ENCODE assay signal across 7 cellular contexts in the genomic region with DNA sequence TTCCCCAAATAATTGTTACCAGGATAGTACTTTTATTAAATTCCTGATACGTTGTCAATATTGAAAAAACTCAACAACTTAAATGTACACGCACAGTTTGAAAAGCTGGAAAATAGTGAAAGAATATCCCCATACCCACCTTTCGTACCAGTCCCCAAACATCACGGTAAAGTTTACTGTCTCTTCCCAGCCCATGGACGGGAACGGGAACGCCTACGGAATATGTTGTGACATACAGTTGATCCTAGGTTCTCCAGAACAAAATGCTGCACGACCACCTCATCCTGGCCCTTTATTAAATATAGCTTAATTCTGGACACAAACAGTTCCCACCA. TPM values are rescaled to one million over a fixed set of nuclear protein-coding genes. Genes with fewer than 3 reads are reported as not detected.
A peak's percentile ranks its signal among the peaks of the same experiment; 100 is the strongest.
DNase-seq lines count a peak whose midpoint lies in the region; ATAC-seq and TF ChIP-seq lines count a peak whose summit lies in the region.

No MANE protein-coding gene starts in this region.

- H3K36me3 ChIP-seq in SK-N-MC (ENCODE audit: insufficient read depth, low read length) (peaks cover 22% of the 10 kb centered on the region), psoas muscle (ENCODE audit: insufficient read depth in 1 of 2, low read depth in 1 of 2) (peaks cover 1 to 25% of the 10 kb centered on the region in 2 donors)

- TF ChIP-seq CTCF in foreskin keratinocyte (conservative IDR thresholded peaks at IDR 0.05), result no peak
- no peak for TF ChIP-seq CTCF in psoas muscle (IDR thresholded peaks at IDR 0.05)

- WGBS in psoas muscle, 3 donors, result 3 to 4% (median 3%) methylated on average over 9 of the region's 9 CpGs

- H3K4me3 ChIP-seq in SK-N-MC, result peak overlapping the region; percentile 89
- peak overlapping the region; percentile 66 for H3K4me3 ChIP-seq in psoas muscle

- peaks cover 17% of the 10 kb centered on the region for H3K4me1 ChIP-seq in foreskin keratinocyte
- peaks cover 16% of the 10 kb centered on the region for H3K4me1 ChIP-seq in psoas muscle

- ATAC-seq in foreskin keratinocyte (peak; percentile 28), psoas muscle (peak in 3 of 4 donors; percentile 17 to 26 (median 19)), HG03097 (IDR thresholded peaks at IDR 0.05; ENCODE audit: low FRiP score, unreplicated experiment) (no peak)

- intact Hi-C loops in psoas muscle (cut with DNase I), result loop anchor here in 1 of 2 donors (2.0 kb wide), 1 partner anchor 15 kb away; no protein-coding TSS in a partner anchor

- H3K27me3 ChIP-seq in foreskin keratinocyte (no peaks in the 10 kb centered on the region), psoas muscle (ENCODE audit: insufficient read depth in 3 of 3, low read length in 2 of 3) (no peaks in the 10 kb centered on the region)

- no peak overlapping the region for H3K27ac ChIP-seq in SK-N-MC
- peak overlapping the region; percentile 95 for H3K27ac ChIP-seq in foreskin keratinocyte
- peak overlapping the region; percentile 94 for H3K27ac ChIP-seq in psoas muscle

- H3K9me3 ChIP-seq in SK-N-MC (ENCODE audit: low read depth, low read length), result no peaks in the 10 kb centered on the region
- H3K9me3 ChIP-seq in psoas muscle, result no peaks in the 10 kb centered on the region

- DNase-seq in HCEC 1CT, result peak; percentile 22
- no peak for DNase-seq in SK-N-MC (ENCODE audit: low read depth, low spot score)
- DNase-seq in foreskin keratinocyte, result no peak
- no peak for DNase-seq in psoas muscle
- DNase-seq in COLO668 (lab: John Stamatoyannopoulos, UW; ENCODE audit: unreplicated experiment), result no peak
- no peak for DNase-seq in foreskin melanocyte

- H3K9ac ChIP-seq in SK-N-MC (ENCODE audit: insufficient read length), result peak overlapping the region; percentile 84

RNA-seq across cellular contexts. Expression of a gene that starts 0.5 kb away (rescaled TPM):
- total RNA-seq in foreskin keratinocyte (70.4 and 80.3 TPM in 2 replicates), psoas muscle (10 to 100 TPM; 48.5 to 72.6 (median 58.0) TPM)
- polyA plus RNA-seq in foreskin keratinocyte (42.4 and 43.4 TPM in 2 replicates), psoas muscle (10 to 100 TPM; 37.4 to 54.8 (median 50.5) TPM)

RNA-seq across cellular contexts. Expression of a gene that starts 15.7 kb away (rescaled TPM):
- 11.6 and 11.9 TPM in 2 replicates for total RNA-seq in foreskin keratinocyte
- 7.3 and 8.7 TPM in 2 replicates for polyA plus RNA-seq in foreskin keratinocyte
- 1 to 10 TPM; 3.3 to 4.9 (median 4.3) TPM for total RNA-seq in psoas muscle
- polyA plus RNA-seq in psoas muscle, result 1 to 10 TPM; 1.6 to 4.3 (median 2.0) TPM

RNA-seq across cellular contexts. Expression of a gene that starts 15.8 kb away (rescaled TPM):
- total RNA-seq in foreskin keratinocyte (46.5 and 48.4 TPM in 2 replicates), psoas muscle (10 to 100 TPM; 18.8 to 35.1 (median 20.5) TPM)
- polyA plus RNA-seq in foreskin keratinocyte (12.8 and 14.9 TPM in 2 replicates), psoas muscle (10 to 100 TPM in 1 of 3 donors, 1 to 10 TPM in 2; 4.8 to 13.5 (median 6.5) TPM)
